Comparison of ENCODE assay signal across 15 cellular contexts in genomic region chr9:134412298-134412711, GRCh38.
DNase-seq lines count a peak whose midpoint lies in the region; ATAC-seq and TF ChIP-seq lines count a peak whose summit lies in the region.
"Had no signal": no experiment of that assay in that cellular context is flagged by ENCODE, and none has a peak within 500 bp of the region (broad histone marks: within the 10 kb centered on the region; RNA-seq: fewer than 3 reads in every experiment).

No MANE protein-coding gene starts in this region.

- ATAC-seq in GM21717 (IDR thresholded peaks at IDR 0.05; ENCODE audit: unreplicated experiment) (no peak), GM21526 (IDR thresholded peaks at IDR 0.05; ENCODE audit: low FRiP score, unreplicated experiment) (no peak), GM19467 (IDR thresholded peaks at IDR 0.05; ENCODE audit: unreplicated experiment) (no peak)

- intact Hi-C loops in A673 (cut with micrococcal nuclease; ENCODE audit: unreplicated experiment), result no loop called here
- intact Hi-C loops in dorsolateral prefrontal cortex (cut with DNase I), result no loop called here

- no peak for TF ChIP-seq CTCF in A673 (conservative IDR thresholded peaks at IDR 0.05; ENCODE audit: low read depth, low read length)
- no peak for TF ChIP-seq CTCF in dorsolateral prefrontal cortex (IDR thresholded peaks at IDR 0.05 in 54 of 56, conservative IDR thresholded peaks at IDR 0.05 in 2 of 56; ENCODE audit: low read depth in 1 of 56, partially characterized antibody in 56 of 56)
- TF ChIP-seq CTCF in parathyroid adenoma (IDR thresholded peaks at IDR 0.05), result peak; percentile 55

- BruUV-seq in A673 (replicated peaks; lab: Mats Ljungman, UMichigan), result no TSS peak

- no peak overlapping the region for H3K4me3 ChIP-seq in A673 (ENCODE audit: low read depth, low read length, poor library complexity, severe bottlenecking)
- no peak overlapping the region for H3K4me3 ChIP-seq in H7 (ENCODE audit: insufficient read depth, low read depth, low read length)
- H3K4me3 ChIP-seq in dorsolateral prefrontal cortex, result no peak overlapping the region
- no peak overlapping the region for H3K4me3 ChIP-seq in parathyroid adenoma (ENCODE audit: low read depth, low read length)

- no peak overlapping the region for H2AFZ ChIP-seq in parathyroid adenoma

- H3K27ac ChIP-seq in A673 (ENCODE audit: low read depth, low read length, poor library complexity, severe bottlenecking), result peak overlapping the region; percentile 67
- H3K27ac ChIP-seq in dorsolateral prefrontal cortex, result peak overlapping the region in 34 of 59 donors; percentile 6 to 95 (median 61)
- H3K27ac ChIP-seq in parathyroid adenoma, result peak overlapping the region; percentile 89
- H3K27ac ChIP-seq: coronary artery, epithelial cell of prostate had no signal

- CTCF ChIA-PET in A673 (lab: Charles Lee), result no interaction called here

- H3K36me3 ChIP-seq in A673 (ENCODE audit: insufficient read depth, low read length, poor library complexity, severe bottlenecking) (peaks cover 5% of the 10 kb centered on the region), H7 (replicated peaks; ENCODE audit: control insufficient read depth, insufficient read depth, low read length) (peaks cover 2% of the 10 kb centered on the region; the same call in 1 of the 2 replicates), parathyroid adenoma (ENCODE audit: control insufficient read depth, insufficient read depth, low read length) (no peaks in the 10 kb centered on the region)

- peaks cover 64% of the 10 kb centered on the region for H3K4me1 ChIP-seq in A673 (ENCODE audit: insufficient read depth, low read length, poor library complexity, severe bottlenecking)
- H3K4me1 ChIP-seq in parathyroid adenoma, result peaks cover 83% of the 10 kb centered on the region

- H3K9me3 ChIP-seq in A673 (ENCODE audit: low read depth, low read length, poor library complexity, severe bottlenecking), result no peaks in the 10 kb centered on the region
- no peaks in the 10 kb centered on the region for H3K9me3 ChIP-seq in parathyroid adenoma (ENCODE audit: control insufficient read depth, low read length)

- no peaks in the 10 kb centered on the region for H3K27me3 ChIP-seq in A673 (replicated peaks; ENCODE audit: insufficient read depth, low read depth, low read length, poor library complexity)
- no peaks in the 10 kb centered on the region for H3K27me3 ChIP-seq in H7 (ENCODE audit: control insufficient read depth, insufficient read depth, low read length)
- H3K27me3 ChIP-seq in dorsolateral prefrontal cortex, result no peaks in the 10 kb centered on the region
- no peaks in the 10 kb centered on the region for H3K27me3 ChIP-seq in parathyroid adenoma (ENCODE audit: control insufficient read depth, insufficient read depth, low read length)

- H3K79me2 ChIP-seq in parathyroid adenoma, result peaks cover 4% of the 10 kb centered on the region

- POLR2A ChIA-PET in A673 (lab: Charles Lee; ENCODE audit: low non-redundant PET), result no interaction called here

- no peak for DNase-seq in A673 (ENCODE audit: low spot score)
- DNase-seq in H7, result peak; percentile 85
- no peak for DNase-seq in dorsolateral prefrontal cortex
- DNase-seq in MV-4-11 (lab: John Stamatoyannopoulos, UW), result no peak
- DNase-seq: activated CD4-positive, alpha-beta memory T cell treated with anti-CD3 and anti-CD28 coated beads for 36 hours; activated T-cell treated with anti-CD3 and anti-CD28 coated beads, Interleukin-2, amount 50 U/mL, for 1 hour; immature natural killer cell; IMR-90; NCI-H1105 treated with DMSO at 0.1 percent for 48 hours had no signal

- no peak overlapping the region for H3K9ac ChIP-seq in parathyroid adenoma

- peak overlapping the region; percentile 41 for H3K4me2 ChIP-seq in parathyroid adenoma (ENCODE audit: low read length)
